ENCODE assay signal across 8 cellular contexts in the genomic region with DNA sequence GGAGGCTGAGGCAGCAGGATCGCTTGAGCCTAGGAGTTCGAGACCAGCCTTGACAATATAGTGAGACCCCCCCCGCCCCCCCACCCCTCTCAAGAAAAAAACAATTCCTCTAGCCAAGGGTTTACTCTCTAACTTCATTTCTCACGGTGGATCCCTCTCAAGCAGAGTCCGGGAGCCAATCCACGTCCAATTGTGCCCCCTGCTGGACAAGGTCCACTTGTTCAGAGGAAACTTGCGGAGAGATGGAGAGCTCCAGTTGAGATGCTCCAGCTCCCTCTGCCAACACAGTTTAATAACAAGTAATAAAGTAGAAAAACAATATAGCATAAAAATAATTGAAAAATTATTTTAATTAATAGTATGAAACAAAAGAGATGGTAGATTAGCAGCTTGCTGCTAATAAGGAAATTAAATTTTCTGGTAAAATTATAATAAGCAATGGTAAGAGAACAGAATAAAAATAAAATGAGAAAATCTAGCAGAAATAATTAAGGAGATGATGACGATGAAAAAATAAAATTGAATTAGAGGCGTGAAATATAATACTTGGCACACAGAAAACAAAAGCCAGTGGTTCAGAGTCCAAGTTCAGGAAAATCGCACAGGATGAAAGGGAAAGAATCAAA. TPM values are rescaled to one million over a fixed set of nuclear protein-coding genes. Genes with fewer than 3 reads are reported as not detected.
DNase-seq lines count a peak whose midpoint lies in the region; ATAC-seq, FAIRE-seq and TF ChIP-seq lines count a peak whose summit lies in the region.

No MANE protein-coding gene starts in this region.

- no peaks in the 10 kb centered on the region for H3K4me1 ChIP-seq in Panc1 (ENCODE audit: control insufficient read depth, insufficient read depth, low read length)

- BruUV-seq in Panc1 (replicated peaks; lab: Mats Ljungman, UMichigan), result no TSS peak

- in situ Hi-C loops in Panc1 (cut with HindIII; ENCODE audit: low pct_unique_long_range_greater_than_20kb, low sequenced_read_pairs), result no loop called here

- no peaks in the 10 kb centered on the region for H3K9me3 ChIP-seq in Panc1 (ENCODE audit: control insufficient read depth, insufficient read depth, low read depth, low read length)

- FAIRE-seq in D721Med (lab: Jason Lieb, UNC) (no peak), frontal cortex (lab: Jason Lieb, UNC) (peak; percentile 93)

- TF ChIP-seq CTCF in D721Med (IDR thresholded peaks at IDR 0.05; ENCODE audit: insufficient read depth, missing control alignments), result peak; percentile 74
- TF ChIP-seq CTCF in Panc1 (IDR thresholded peaks at IDR 0.05), result peak; percentile 65

- H3K27me3 ChIP-seq in Panc1 (ENCODE audit: control insufficient read depth, insufficient read depth, low read length), result peaks cover 2% of the 10 kb centered on the region; the same call in 1 of the 2 replicates

- intact Hi-C loops in Panc1 (cut with micrococcal nuclease; ENCODE audit: unreplicated experiment) (no loop called here), posterior cingulate gyrus (cut with DNase I) (no loop called here)

- ATAC-seq in Panc1 (peak; percentile 80; the same call in 1 of the 2 replicates), HG03139 (IDR thresholded peaks at IDR 0.05; ENCODE audit: unreplicated experiment) (no peak), GM19023 (IDR thresholded peaks at IDR 0.05; ENCODE audit: unreplicated experiment) (no peak)

- H3K4me3 ChIP-seq in Panc1 (ENCODE audit: low read depth in 2 of 2, low read length in 2 of 2), result no peak overlapping the region

- CTCF ChIA-PET in Panc1 (lab: Charles Lee), result interaction anchor here (0.6 to 1.3 kb wide), 8 partner anchors 9 to 539 kb away, joined by 3 to 14 read pairs (median 3); a partner anchor contains a TSS

- POLR2A ChIA-PET in Panc1 (lab: Charles Lee), result no interaction called here

- peak; percentile 28 for DNase-seq in D721Med (ENCODE audit: insufficient read length, low spot score)
- peak; percentile 55 for DNase-seq in HT1080 (ENCODE audit: low read depth)
- no peak for DNase-seq in Panc1 (ENCODE audit: low read depth, low spot score)
- DNase-seq in activated gamma-delta T cell treated with anti-CD3 and anti-CD28 coated beads, Interleukin-2, amount 50 U/mL, for 16 hours (ENCODE audit: low read depth), result peak; percentile 28
- DNase-seq in frontal cortex (ENCODE audit: low spot score in 2 of 2), result peak in 1 of 2 donors; percentile 65
- DNase-seq in posterior cingulate gyrus, result peak; percentile 50 to 96 (median 85)

- H3K36me3 ChIP-seq in Panc1 (ENCODE audit: control insufficient read depth, insufficient read depth, low read length), result no peaks in the 10 kb centered on the region

- H3K27ac ChIP-seq in Panc1 (ENCODE audit: low read length), result no peak overlapping the region

RNA-seq across cellular contexts. Expression of a gene that starts 14.5 kb away (rescaled TPM):
- 1.4 and 1.8 TPM in 2 replicates for total RNA-seq in HT1080 (2014; rRNA removed; shearing (Covaris generic))
- polyA plus RNA-seq in HT1080 (2015; cell fraction: cytosol; rRNA removed), result 0.50 and 0.90 TPM in 2 replicates
- 0.12 and 0.45 TPM in 2 replicates for polyA plus RNA-seq in HT1080 (2015; cell fraction: nucleus; rRNA removed)
- total RNA-seq in Panc1 (2021; ENCODE audit: unreplicated experiment) (not detected), frontal cortex (0.41 TPM)
- not detected for polyA plus RNA-seq in Panc1 (2012; ENCODE audit: insufficient read length)

RNA-seq across cellular contexts. Expression of a gene that starts 30.9 kb away (rescaled TPM):
- not detected in 2 replicates for total RNA-seq in HT1080 (2014; rRNA removed; shearing (Covaris generic))
- not detected in 2 replicates for polyA plus RNA-seq in HT1080 (2015; cell fraction: cytosol; rRNA removed)
- not detected in 2 replicates for polyA plus RNA-seq in HT1080 (2015; cell fraction: nucleus; rRNA removed)
- total RNA-seq in Panc1 (2021; ENCODE audit: unreplicated experiment) (not detected), frontal cortex (under 0.01 TPM)
- polyA plus RNA-seq in Panc1 (2012; ENCODE audit: insufficient read length), result not detected

RNA-seq across cellular contexts. Expression of a gene that starts 32.0 kb away (rescaled TPM):
- 6.5 and 9.1 TPM in 2 replicates for total RNA-seq in HT1080 (2014; rRNA removed; shearing (Covaris generic))
- 3.9 and 9.9 TPM in 2 replicates for polyA plus RNA-seq in HT1080 (2015; cell fraction: cytosol; rRNA removed)
- polyA plus RNA-seq in HT1080 (2015; cell fraction: nucleus; rRNA removed), result 42.7 and 53.8 TPM in 2 replicates
- total RNA-seq in Panc1 (2021; ENCODE audit: unreplicated experiment) (14.3 TPM), frontal cortex (3.7 TPM)
- 5.8 TPM for polyA plus RNA-seq in Panc1 (2012; ENCODE audit: insufficient read length)
